Comparison of ENCODE assay signal across 1 cellular context in genomic region chr19:2201473-2202148, GRCh38.
TF ChIP-seq lines count a peak whose summit lies in the region.

No MANE protein-coding gene starts in this region.

TF ChIP-seq in H1, 55 proteins besides CTCF, POLR2A, EP300 and RAD21:
- TF ChIP-seq ASH2L (IDR thresholded peaks at IDR 0.05; ENCODE audit: low read length) (no peak), SRF (IDR thresholded peaks at IDR 0.05; ENCODE audit: low read depth, low read length) (no peak), E2F6 (IDR thresholded peaks at IDR 0.05) (no peak), NRF1 (IDR thresholded peaks at IDR 0.05; ENCODE audit: low read depth, low read length) (no peak), MAFK (IDR thresholded peaks at IDR 0.05; ENCODE audit: low read depth, low read length) (no peak), NANOG (IDR thresholded peaks at IDR 0.05; ENCODE audit: insufficient read depth, low read depth, low read length, poor library complexity, severe bottlenecking) (no peak), SIX5 (IDR thresholded peaks at IDR 0.05; ENCODE audit: low read depth, low read length) (no peak), RNF2 (IDR thresholded peaks at IDR 0.05; ENCODE audit: borderline replicate concordance, low read depth, low read length, missing control alignments, poor library complexity, severe bottlenecking) (no peak), SUZ12 (IDR thresholded peaks at IDR 0.05; ENCODE audit: low read length) (no peak), SP2 (IDR thresholded peaks at IDR 0.05; ENCODE audit: low read length) (no peak), HDAC2 (IDR thresholded peaks at IDR 0.05; ENCODE audit: borderline replicate concordance in 1 of 2, low read depth in 2 of 2, low read length in 2 of 2) (no peak), CHD1 (IDR thresholded peaks at IDR 0.05; ENCODE audit: low read depth, low read length) (no peak), SP4 (IDR thresholded peaks at IDR 0.05; ENCODE audit: low read length) (no peak), SIRT6 (IDR thresholded peaks at IDR 0.05; ENCODE audit: low read length) (no peak), USF2 (IDR thresholded peaks at IDR 0.05; ENCODE audit: low read length) (no peak), GTF2F1 (IDR thresholded peaks at IDR 0.05; ENCODE audit: borderline replicate concordance, low read depth, low read length) (no peak), CEBPB (IDR thresholded peaks at IDR 0.05; ENCODE audit: low read depth, low read length) (no peak)
